ENCODE assay signal across 1 cellular context in the genomic region with DNA sequence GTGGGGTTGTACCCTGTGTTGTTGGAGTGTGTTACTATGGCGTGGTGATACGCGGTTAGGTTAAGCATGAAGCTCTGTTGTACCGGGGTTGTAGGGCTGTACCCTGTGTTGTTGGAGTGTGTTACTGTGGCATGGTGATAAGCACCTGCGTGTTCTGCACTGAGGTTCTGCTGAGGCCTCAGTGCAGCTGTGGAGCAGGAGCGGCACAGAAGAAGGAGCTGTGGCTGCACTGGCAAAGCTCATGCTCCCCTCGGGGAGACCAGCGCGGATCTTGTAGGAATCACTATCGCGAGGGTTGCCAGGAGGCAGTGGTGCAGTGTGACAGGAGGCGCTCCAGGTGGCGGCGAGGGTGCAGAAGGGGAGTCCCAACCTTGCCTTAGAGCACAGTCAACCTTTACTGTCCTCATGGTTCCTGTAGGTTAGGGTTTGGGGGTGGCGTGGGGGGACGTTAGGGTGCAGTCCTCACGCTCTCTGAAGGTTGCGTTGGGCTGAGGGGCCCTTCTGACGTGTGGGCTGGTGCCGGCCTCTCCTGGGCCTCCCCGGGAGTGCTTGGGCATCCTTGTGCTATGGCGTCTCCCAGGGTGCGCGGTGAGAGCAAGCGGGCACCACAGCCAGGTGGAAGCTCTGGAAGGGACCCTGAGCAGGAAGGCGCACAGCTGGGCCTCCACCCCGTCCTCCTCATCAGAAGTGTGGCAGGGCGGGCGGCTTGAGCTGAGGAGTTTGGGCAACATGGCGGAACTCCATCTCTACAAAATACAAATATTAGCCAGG.
TF ChIP-seq lines count a peak whose summit lies in the region.

No MANE protein-coding gene starts in this region.

TF ChIP-seq in GM23338, 12 proteins besides CTCF, POLR2A, EP300 and RAD21 (continued from another document):
- TF ChIP-seq, protein P1, sequence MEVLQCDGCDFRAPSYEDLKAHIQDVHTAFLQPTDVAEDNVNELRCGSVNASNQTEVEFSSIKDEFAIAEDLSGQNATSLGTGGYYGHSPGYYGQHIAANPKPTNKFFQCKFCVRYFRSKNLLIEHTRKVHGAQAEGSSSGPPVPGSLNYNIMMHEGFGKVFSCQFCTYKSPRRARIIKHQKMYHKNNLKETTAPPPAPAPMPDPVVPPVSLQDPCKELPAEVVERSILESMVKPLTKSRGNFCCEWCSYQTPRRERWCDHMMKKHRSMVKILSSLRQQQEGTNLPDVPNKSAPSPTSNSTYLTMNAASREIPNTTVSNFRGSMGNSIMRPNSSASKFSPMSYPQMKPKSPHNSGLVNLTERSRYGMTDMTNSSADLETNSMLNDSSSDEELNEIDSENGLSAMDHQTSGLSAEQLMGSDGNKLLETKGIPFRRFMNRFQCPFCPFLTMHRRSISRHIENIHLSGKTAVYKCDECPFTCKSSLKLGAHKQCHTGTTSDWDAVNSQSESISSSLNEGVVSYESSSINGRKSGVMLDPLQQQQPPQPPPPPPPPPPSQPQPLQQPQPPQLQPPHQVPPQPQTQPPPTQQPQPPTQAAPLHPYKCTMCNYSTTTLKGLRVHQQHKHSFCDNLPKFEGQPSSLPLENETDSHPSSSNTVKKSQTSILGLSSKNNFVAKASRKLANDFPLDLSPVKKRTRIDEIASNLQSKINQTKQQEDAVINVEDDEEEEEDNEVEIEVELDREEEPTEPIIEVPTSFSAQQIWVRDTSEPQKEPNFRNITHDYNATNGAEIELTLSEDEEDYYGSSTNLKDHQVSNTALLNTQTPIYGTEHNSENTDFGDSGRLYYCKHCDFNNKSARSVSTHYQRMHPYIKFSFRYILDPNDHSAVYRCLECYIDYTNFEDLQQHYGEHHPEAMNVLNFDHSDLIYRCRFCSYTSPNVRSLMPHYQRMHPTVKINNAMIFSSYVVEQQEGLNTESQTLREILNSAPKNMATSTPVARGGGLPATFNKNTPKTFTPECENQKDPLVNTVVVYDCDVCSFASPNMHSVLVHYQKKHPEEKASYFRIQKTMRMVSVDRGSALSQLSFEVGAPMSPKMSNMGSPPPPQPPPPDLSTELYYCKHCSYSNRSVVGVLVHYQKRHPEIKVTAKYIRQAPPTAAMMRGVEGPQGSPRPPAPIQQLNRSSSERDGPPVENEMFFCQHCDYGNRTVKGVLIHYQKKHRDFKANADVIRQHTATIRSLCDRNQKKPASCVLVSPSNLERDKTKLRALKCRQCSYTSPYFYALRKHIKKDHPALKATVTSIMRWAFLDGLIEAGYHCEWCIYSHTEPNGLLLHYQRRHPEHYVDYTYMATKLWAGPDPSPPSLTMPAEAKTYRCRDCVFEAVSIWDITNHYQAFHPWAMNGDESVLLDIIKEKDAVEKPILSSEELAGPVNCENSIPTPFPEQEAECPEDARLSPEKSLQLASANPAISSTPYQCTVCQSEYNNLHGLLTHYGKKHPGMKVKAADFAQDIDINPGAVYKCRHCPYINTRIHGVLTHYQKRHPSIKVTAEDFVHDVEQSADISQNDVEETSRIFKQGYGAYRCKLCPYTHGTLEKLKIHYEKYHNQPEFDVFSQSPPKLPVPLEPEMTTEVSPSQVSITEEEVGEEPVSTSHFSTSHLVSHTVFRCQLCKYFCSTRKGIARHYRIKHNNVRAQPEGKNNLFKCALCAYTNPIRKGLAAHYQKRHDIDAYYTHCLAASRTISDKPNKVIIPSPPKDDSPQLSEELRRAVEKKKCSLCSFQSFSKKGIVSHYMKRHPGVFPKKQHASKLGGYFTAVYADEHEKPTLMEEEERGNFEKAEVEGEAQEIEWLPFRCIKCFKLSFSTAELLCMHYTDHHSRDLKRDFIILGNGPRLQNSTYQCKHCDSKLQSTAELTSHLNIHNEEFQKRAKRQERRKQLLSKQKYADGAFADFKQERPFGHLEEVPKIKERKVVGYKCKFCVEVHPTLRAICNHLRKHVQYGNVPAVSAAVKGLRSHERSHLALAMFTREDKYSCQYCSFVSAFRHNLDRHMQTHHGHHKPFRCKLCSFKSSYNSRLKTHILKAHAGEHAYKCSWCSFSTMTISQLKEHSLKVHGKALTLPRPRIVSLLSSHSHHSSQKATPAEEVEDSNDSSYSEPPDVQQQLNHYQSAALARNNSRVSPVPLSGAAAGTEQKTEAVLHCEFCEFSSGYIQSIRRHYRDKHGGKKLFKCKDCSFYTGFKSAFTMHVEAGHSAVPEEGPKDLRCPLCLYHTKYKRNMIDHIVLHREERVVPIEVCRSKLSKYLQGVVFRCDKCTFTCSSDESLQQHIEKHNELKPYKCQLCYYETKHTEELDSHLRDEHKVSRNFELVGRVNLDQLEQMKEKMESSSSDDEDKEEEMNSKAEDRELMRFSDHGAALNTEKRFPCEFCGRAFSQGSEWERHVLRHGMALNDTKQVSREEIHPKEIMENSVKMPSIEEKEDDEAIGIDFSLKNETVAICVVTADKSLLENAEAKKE (CRISPR knock-in tag; IDR thresholded peaks at IDR 0.05), result no peak
- no peak for TF ChIP-seq JUNB (IDR thresholded peaks at IDR 0.05; ENCODE audit: unreplicated experiment)
- TF ChIP-seq, protein P2, sequence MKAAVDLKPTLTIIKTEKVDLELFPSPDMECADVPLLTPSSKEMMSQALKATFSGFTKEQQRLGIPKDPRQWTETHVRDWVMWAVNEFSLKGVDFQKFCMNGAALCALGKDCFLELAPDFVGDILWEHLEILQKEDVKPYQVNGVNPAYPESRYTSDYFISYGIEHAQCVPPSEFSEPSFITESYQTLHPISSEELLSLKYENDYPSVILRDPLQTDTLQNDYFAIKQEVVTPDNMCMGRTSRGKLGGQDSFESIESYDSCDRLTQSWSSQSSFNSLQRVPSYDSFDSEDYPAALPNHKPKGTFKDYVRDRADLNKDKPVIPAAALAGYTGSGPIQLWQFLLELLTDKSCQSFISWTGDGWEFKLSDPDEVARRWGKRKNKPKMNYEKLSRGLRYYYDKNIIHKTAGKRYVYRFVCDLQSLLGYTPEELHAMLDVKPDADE (IDR thresholded peaks at IDR 0.05), result no peak
- TF ChIP-seq STAT1 (IDR thresholded peaks at IDR 0.05; ENCODE audit: unreplicated experiment), result no peak
- no peak for TF ChIP-seq CREB1 (CRISPR knock-in tag; IDR thresholded peaks at IDR 0.05; ENCODE audit: low read depth)
- TF ChIP-seq, protein P3, sequence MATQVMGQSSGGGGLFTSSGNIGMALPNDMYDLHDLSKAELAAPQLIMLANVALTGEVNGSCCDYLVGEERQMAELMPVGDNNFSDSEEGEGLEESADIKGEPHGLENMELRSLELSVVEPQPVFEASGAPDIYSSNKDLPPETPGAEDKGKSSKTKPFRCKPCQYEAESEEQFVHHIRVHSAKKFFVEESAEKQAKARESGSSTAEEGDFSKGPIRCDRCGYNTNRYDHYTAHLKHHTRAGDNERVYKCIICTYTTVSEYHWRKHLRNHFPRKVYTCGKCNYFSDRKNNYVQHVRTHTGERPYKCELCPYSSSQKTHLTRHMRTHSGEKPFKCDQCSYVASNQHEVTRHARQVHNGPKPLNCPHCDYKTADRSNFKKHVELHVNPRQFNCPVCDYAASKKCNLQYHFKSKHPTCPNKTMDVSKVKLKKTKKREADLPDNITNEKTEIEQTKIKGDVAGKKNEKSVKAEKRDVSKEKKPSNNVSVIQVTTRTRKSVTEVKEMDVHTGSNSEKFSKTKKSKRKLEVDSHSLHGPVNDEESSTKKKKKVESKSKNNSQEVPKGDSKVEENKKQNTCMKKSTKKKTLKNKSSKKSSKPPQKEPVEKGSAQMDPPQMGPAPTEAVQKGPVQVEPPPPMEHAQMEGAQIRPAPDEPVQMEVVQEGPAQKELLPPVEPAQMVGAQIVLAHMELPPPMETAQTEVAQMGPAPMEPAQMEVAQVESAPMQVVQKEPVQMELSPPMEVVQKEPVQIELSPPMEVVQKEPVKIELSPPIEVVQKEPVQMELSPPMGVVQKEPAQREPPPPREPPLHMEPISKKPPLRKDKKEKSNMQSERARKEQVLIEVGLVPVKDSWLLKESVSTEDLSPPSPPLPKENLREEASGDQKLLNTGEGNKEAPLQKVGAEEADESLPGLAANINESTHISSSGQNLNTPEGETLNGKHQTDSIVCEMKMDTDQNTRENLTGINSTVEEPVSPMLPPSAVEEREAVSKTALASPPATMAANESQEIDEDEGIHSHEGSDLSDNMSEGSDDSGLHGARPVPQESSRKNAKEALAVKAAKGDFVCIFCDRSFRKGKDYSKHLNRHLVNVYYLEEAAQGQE (IDR thresholded peaks at IDR 0.05; ENCODE audit: unreplicated experiment), result no peak
TF ChIP-seq in GM23338: peak in this region for 0.
